ENCODE assay signal across 28 cellular contexts in the genomic region with DNA sequence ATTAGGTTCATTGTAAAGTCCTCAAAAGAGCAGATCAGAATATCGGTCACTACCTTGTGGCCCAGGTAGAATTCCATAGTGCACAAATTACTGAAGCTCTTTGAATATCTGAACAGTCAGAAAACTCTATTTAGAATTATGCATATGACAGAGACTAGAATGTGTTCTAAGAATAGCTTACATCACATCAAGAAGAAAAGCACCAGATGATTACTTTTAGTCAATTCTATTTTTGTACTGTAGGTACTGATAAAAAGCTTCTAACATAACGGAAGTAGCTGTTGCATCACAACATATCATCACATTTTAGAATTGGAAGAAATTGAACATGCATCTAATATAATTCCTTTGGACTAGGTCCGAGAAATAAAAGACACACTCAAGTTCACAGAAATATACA.
"Had no signal": no experiment of that assay in that cellular context is flagged by ENCODE, and none has a peak within 500 bp of the region (broad histone marks: within the 10 kb centered on the region; RNA-seq: fewer than 3 reads in every experiment).

No MANE protein-coding gene starts in this region.

- H3K27ac Mint-ChIP-seq: effector memory CD8-positive, alpha-beta T cell; memory B cell; natural killer cell; stimulated activated naive B cell treated with anti-CD40 and anti-IgM and Interleukin-4, amounts not matched to agents 10 μg/mL and 1 μg/mL and 100 μg/mL, for 72 hours; stimulated activated naive CD8-positive, alpha-beta T cell treated with anti-CD3 and anti-CD28 coated beads, Interleukin-15, Interleukin-2, amounts not matched to agents 100 ng/mL and 50 ng/mL, for 24 hours had no signal

- DNase-seq: cortex of kidney; effector memory CD8-positive, alpha-beta T cell; erythroblast; esophagus squamous epithelium; foreskin melanocyte; glutamatergic neuron; hippocampal formation; left colon; natural killer cell; occipital lobe; ovary; posterior cingulate gyrus; psoas muscle; retina; right lobe of liver; small intestine; stimulated activated CD4-positive, alpha-beta T cell treated with anti-CD3 and anti-CD28 coated beads, Interleukin-15, amount 100 ng/mL, for 24 hours; stimulated activated CD4-positive, alpha-beta T cell treated with anti-CD3 and anti-CD28 coated beads, Interleukin-2, amount 100 ng/mL, for 48 hours; stimulated activated naive B cell treated with anti-CD40 and anti-IgM and Interleukin-4, amounts not matched to agents 10 μg/mL and 1 μg/mL and 100 μg/mL, for 72 hours; upper lobe of left lung had no signal

- H3K9me3 Mint-ChIP-seq: memory B cell had no signal

- H3K9me3 ChIP-seq: esophagus squamous epithelium, ovary, psoas muscle, right lobe of liver, thoracic aorta, tibial nerve, upper lobe of left lung had no signal

- FAIRE-seq: endometrium, islet of Langerhans, urothelium cell line had no signal

- H3K27me3 ChIP-seq: esophagus squamous epithelium, ovary, right lobe of liver, tibial nerve, upper lobe of left lung had no signal

- H3K4me3 ChIP-seq: esophagus squamous epithelium, lung, ovary, psoas muscle, right lobe of liver, thoracic aorta, tibial nerve, upper lobe of left lung had no signal

- H3K36me3 ChIP-seq: esophagus squamous epithelium, ovary, right lobe of liver, thoracic aorta, tibial nerve, upper lobe of left lung had no signal

- ATAC-seq: effector memory CD8-positive, alpha-beta T cell; left colon; natural killer cell; psoas muscle; right lobe of liver; stimulated activated naive B cell treated with anti-CD40 and anti-IgM and Interleukin-4, amounts not matched to agents 10 μg/mL and 1 μg/mL and 100 μg/mL, for 72 hours had no signal

- H3K4me1 ChIP-seq: esophagus squamous epithelium, psoas muscle, right lobe of liver, tibial nerve, upper lobe of left lung had no signal

- H3K4me3 Mint-ChIP-seq: effector memory CD8-positive, alpha-beta T cell; memory B cell; natural killer cell; stimulated activated naive B cell treated with anti-CD40 and anti-IgM and Interleukin-4, amounts not matched to agents 10 μg/mL and 1 μg/mL and 100 μg/mL, for 72 hours; stimulated activated naive CD8-positive, alpha-beta T cell treated with anti-CD3 and anti-CD28 coated beads, Interleukin-15, Interleukin-2, amounts not matched to agents 100 ng/mL and 50 ng/mL, for 24 hours had no signal

- H3K27me3 Mint-ChIP-seq: effector memory CD8-positive, alpha-beta T cell; memory B cell; stimulated activated naive B cell treated with anti-CD40 and anti-IgM and Interleukin-4, amounts not matched to agents 10 μg/mL and 1 μg/mL and 100 μg/mL, for 72 hours; stimulated activated naive CD8-positive, alpha-beta T cell treated with anti-CD3 and anti-CD28 coated beads, Interleukin-15, Interleukin-2, amounts not matched to agents 100 ng/mL and 50 ng/mL, for 24 hours had no signal

- H3K27ac ChIP-seq: esophagus squamous epithelium, ovary, psoas muscle, right lobe of liver, thoracic aorta, tibial nerve, upper lobe of left lung had no signal

- H3K4me1 Mint-ChIP-seq: memory B cell; natural killer cell; stimulated activated naive B cell treated with anti-CD40 and anti-IgM and Interleukin-4, amounts not matched to agents 10 μg/mL and 1 μg/mL and 100 μg/mL, for 72 hours had no signal

- H3K36me3 Mint-ChIP-seq: memory B cell; stimulated activated naive B cell treated with anti-CD40 and anti-IgM and Interleukin-4, amounts not matched to agents 10 μg/mL and 1 μg/mL and 100 μg/mL, for 72 hours had no signal
